ENCODE assay signal across 1 cellular context in the genomic region with DNA sequence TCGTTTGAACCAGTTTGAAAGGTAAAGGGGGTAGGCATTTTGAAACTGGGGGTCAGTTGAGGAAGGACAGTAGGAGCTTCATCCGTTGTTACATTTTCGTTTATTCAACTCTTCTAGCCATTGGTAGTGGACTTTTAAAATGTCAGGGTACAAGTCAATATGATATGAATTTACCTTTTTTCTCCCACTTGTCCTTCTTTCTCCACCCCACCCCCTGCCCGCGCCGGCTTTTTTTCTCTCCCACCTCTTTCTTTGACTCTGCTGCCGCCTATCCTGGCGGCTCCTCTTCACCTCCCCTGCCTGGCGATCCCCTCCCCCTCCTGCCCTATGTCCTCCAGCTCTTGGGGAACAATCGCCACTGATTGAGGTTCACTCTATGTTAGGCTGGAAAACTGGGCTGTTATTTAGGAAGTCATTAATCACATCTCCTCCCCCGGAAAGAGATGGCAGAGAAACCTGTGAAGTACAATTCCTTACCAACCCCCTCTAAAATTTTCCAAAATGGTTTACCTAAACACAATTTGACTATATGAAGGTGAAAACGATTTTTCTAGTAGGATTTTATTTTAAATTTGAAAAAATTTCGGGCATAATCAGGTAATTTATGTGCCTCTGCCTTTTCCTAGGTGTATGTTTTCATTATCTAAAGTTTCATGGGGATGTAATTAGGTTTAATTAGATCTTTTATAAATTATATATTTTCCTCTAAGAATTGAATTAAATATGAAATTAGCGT.
TF ChIP-seq lines count a peak whose summit lies in the region.

No MANE protein-coding gene starts in this region.

TF ChIP-seq in K562, 482 proteins besides CTCF, POLR2A, EP300 and RAD21 (continued from another document and continues in another):
- TF ChIP-seq POLR3A (IDR thresholded peaks at IDR 0.05; ENCODE audit: borderline replicate concordance, extremely low read depth, insufficient read depth, insufficient read length): no peak
- no peak for TF ChIP-seq HMGXB4 (CRISPR knock-in tag; IDR thresholded peaks at IDR 0.05)
- TF ChIP-seq HIVEP1 (CRISPR knock-in tag; IDR thresholded peaks at IDR 0.05): no peak
- 0 out of 2 replicates have a peak, but pooled peaks have one; percentile 35 for TF ChIP-seq SMARCC2 (IDR thresholded peaks at IDR 0.05; ENCODE audit: low read depth)
- no peak for TF ChIP-seq ZSCAN29 (IDR thresholded peaks at IDR 0.05)
- no peak for TF ChIP-seq SP1 (CRISPR knock-in tag; IDR thresholded peaks at IDR 0.05)
- no peak for TF ChIP-seq STAT5B (CRISPR knock-in tag; IDR thresholded peaks at IDR 0.05)
- TF ChIP-seq CBFA2T2 (conservative IDR thresholded peaks at IDR 0.05): no peak
- TF ChIP-seq USF2 (CRISPR knock-in tag; IDR thresholded peaks at IDR 0.05): no peak
- no peak for TF ChIP-seq WHSC1 (IDR thresholded peaks at IDR 0.05; ENCODE audit: low read length)
- no peak for TF ChIP-seq ATF4 (CRISPR knock-in tag; IDR thresholded peaks at IDR 0.05)
- TF ChIP-seq, protein P1, sequence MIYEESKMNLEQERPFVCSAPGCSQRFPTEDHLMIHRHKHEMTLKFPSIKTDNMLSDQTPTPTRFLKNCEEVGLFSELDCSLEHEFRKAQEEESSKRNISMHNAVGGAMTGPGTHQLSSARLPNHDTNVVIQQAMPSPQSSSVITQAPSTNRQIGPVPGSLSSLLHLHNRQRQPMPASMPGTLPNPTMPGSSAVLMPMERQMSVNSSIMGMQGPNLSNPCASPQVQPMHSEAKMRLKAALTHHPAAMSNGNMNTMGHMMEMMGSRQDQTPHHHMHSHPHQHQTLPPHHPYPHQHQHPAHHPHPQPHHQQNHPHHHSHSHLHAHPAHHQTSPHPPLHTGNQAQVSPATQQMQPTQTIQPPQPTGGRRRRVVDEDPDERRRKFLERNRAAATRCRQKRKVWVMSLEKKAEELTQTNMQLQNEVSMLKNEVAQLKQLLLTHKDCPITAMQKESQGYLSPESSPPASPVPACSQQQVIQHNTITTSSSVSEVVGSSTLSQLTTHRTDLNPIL (CRISPR knock-in tag; IDR thresholded peaks at IDR 0.05): no peak
- TF ChIP-seq, protein P2, sequence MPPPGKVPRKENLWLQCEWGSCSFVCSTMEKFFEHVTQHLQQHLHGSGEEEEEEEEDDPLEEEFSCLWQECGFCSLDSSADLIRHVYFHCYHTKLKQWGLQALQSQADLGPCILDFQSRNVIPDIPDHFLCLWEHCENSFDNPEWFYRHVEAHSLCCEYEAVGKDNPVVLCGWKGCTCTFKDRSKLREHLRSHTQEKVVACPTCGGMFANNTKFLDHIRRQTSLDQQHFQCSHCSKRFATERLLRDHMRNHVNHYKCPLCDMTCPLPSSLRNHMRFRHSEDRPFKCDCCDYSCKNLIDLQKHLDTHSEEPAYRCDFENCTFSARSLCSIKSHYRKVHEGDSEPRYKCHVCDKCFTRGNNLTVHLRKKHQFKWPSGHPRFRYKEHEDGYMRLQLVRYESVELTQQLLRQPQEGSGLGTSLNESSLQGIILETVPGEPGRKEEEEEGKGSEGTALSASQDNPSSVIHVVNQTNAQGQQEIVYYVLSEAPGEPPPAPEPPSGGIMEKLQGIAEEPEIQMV (tag; conservative IDR thresholded peaks at IDR 0.05; ENCODE audit: low read depth): no peak
- 0 out of 2 replicates have a peak, but pooled peaks have one; percentile 39 for TF ChIP-seq ZKSCAN1 (IDR thresholded peaks at IDR 0.05; ENCODE audit: low read depth, low read length)
- TF ChIP-seq KDM1A (IDR thresholded peaks at IDR 0.05): peak; percentile 78 to 91
- no peak for TF ChIP-seq FIP1L1 (IDR thresholded peaks at IDR 0.05; ENCODE audit: low read depth, low read length, poor library complexity, severe bottlenecking)
- 0 out of 2 replicates have a peak, but pooled peaks have one; percentile 15 for TF ChIP-seq CGGBP1 (CRISPR knock-in tag; IDR thresholded peaks at IDR 0.05)
- TF ChIP-seq NFATC3 (IDR thresholded peaks at IDR 0.05): no peak
- no peak for TF ChIP-seq CBFA2T3 (IDR thresholded peaks at IDR 0.05)
- no peak for TF ChIP-seq NR3C1 (CRISPR knock-in tag; IDR thresholded peaks at IDR 0.05)
- TF ChIP-seq, protein P3, sequence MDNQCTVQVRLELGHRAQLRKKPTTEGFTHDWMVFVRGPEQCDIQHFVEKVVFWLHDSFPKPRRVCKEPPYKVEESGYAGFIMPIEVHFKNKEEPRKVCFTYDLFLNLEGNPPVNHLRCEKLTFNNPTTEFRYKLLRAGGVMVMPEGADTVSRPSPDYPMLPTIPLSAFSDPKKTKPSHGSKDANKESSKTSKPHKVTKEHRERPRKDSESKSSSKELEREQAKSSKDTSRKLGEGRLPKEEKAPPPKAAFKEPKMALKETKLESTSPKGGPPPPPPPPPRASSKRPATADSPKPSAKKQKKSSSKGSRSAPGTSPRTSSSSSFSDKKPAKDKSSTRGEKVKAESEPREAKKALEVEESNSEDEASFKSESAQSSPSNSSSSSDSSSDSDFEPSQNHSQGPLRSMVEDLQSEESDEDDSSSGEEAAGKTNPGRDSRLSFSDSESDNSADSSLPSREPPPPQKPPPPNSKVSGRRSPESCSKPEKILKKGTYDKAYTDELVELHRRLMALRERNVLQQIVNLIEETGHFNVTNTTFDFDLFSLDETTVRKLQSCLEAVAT (IDR thresholded peaks at IDR 0.05): peak; percentile 72 to 89; a peak in 3 of 4 replicates
- no peak for TF ChIP-seq PTTG1 (tag; IDR thresholded peaks at IDR 0.05; ENCODE audit: low read depth)
- TF ChIP-seq PCBP1 (IDR thresholded peaks at IDR 0.05; ENCODE audit: low read depth, low read length, poor library complexity, severe bottlenecking): no peak
- no peak for TF ChIP-seq PML (IDR thresholded peaks at IDR 0.05; ENCODE audit: low read length)
- TF ChIP-seq ZNF23 (CRISPR knock-in tag; IDR thresholded peaks at IDR 0.05): no peak
- TF ChIP-seq CHCHD3 (CRISPR knock-in tag; IDR thresholded peaks at IDR 0.05): no peak
- no peak for TF ChIP-seq E2F3 (CRISPR knock-in tag; IDR thresholded peaks at IDR 0.05)
- TF ChIP-seq MTA1 (IDR thresholded peaks at IDR 0.05; ENCODE audit: borderline replicate concordance): peak; percentile 72; the same call in 1 of the 2 replicates
- TF ChIP-seq, protein P4, sequence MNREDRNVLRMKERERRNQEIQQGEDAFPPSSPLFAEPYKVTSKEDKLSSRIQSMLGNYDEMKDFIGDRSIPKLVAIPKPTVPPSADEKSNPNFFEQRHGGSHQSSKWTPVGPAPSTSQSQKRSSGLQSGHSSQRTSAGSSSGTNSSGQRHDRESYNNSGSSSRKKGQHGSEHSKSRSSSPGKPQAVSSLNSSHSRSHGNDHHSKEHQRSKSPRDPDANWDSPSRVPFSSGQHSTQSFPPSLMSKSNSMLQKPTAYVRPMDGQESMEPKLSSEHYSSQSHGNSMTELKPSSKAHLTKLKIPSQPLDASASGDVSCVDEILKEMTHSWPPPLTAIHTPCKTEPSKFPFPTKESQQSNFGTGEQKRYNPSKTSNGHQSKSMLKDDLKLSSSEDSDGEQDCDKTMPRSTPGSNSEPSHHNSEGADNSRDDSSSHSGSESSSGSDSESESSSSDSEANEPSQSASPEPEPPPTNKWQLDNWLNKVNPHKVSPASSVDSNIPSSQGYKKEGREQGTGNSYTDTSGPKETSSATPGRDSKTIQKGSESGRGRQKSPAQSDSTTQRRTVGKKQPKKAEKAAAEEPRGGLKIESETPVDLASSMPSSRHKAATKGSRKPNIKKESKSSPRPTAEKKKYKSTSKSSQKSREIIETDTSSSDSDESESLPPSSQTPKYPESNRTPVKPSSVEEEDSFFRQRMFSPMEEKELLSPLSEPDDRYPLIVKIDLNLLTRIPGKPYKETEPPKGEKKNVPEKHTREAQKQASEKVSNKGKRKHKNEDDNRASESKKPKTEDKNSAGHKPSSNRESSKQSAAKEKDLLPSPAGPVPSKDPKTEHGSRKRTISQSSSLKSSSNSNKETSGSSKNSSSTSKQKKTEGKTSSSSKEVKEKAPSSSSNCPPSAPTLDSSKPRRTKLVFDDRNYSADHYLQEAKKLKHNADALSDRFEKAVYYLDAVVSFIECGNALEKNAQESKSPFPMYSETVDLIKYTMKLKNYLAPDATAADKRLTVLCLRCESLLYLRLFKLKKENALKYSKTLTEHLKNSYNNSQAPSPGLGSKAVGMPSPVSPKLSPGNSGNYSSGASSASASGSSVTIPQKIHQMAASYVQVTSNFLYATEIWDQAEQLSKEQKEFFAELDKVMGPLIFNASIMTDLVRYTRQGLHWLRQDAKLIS (CRISPR knock-in tag; IDR thresholded peaks at IDR 0.05): no peak
- peak; percentile 68 for TF ChIP-seq DACH1 (IDR thresholded peaks at IDR 0.05; ENCODE audit: partially characterized antibody)
- no peak for TF ChIP-seq ZNF253 (CRISPR knock-in tag; conservative IDR thresholded peaks at IDR 0.05)
- TF ChIP-seq ZNF232 (CRISPR knock-in tag; IDR thresholded peaks at IDR 0.05): no peak
- TF ChIP-seq SMARCA4 (IDR thresholded peaks at IDR 0.05): peak; percentile 54
- TF ChIP-seq RB1 (IDR thresholded peaks at IDR 0.05; ENCODE audit: low read depth): no peak; the same call in 1 of the 2 replicates
- peak in 1 of 2 experiments; percentile 56; a peak in 1 of 4 replicates for TF ChIP-seq MAZ (CRISPR knock-in tag; conservative IDR thresholded peaks at IDR 0.05 in 1 of 2, IDR thresholded peaks at IDR 0.05 in 1 of 2)
- no peak for TF ChIP-seq HOXB6 (CRISPR knock-in tag; IDR thresholded peaks at IDR 0.05; ENCODE audit: borderline replicate concordance)
- TF ChIP-seq SMAD4 (CRISPR knock-in tag; conservative IDR thresholded peaks at IDR 0.05): peak; percentile 59
- peak; percentile 52 for TF ChIP-seq JUND (IDR thresholded peaks at IDR 0.05; ENCODE audit: borderline replicate concordance, low read depth, low read length)
- TF ChIP-seq JUND (tag; IDR thresholded peaks at IDR 0.05; ENCODE audit: borderline replicate concordance, low read depth, low read length): no peak; the same call in 2 of the 3 replicates
- no peak for TF ChIP-seq FOS (IDR thresholded peaks at IDR 0.05; ENCODE audit: extremely low read depth, insufficient read length)
- TF ChIP-seq MTA2 (IDR thresholded peaks at IDR 0.05; ENCODE audit: low read depth): peak; percentile 10; the same call in 1 of the 2 replicates
- no peak for TF ChIP-seq HMG20A (CRISPR knock-in tag; conservative IDR thresholded peaks at IDR 0.05)
- 0 out of 2 replicates have a peak, but pooled peaks have one; percentile 28 for TF ChIP-seq MEF2D (tag; conservative IDR thresholded peaks at IDR 0.05; ENCODE audit: low read depth)
- no peak for TF ChIP-seq SP2 (IDR thresholded peaks at IDR 0.05; ENCODE audit: extremely low read depth, low read depth, low read length, poor library complexity, severe bottlenecking)
- peak; percentile 77 for TF ChIP-seq LEF1 (IDR thresholded peaks at IDR 0.05)
- no peak for TF ChIP-seq ZNF133 (CRISPR knock-in tag; IDR thresholded peaks at IDR 0.05)
- TF ChIP-seq RBFOX2 (IDR thresholded peaks at IDR 0.05; ENCODE audit: low read depth, low read length): peak; percentile 61
- TF ChIP-seq RBM25 (IDR thresholded peaks at IDR 0.05; ENCODE audit: low read depth, low read length, severe bottlenecking): no peak
- 0 out of 2 replicates have a peak, but pooled peaks have one; percentile 33 for TF ChIP-seq ZBTB17 (CRISPR knock-in tag; IDR thresholded peaks at IDR 0.05)
- TF ChIP-seq NR2F6 (CRISPR knock-in tag; IDR thresholded peaks at IDR 0.05): no peak
- TF ChIP-seq ADNP (tag; IDR thresholded peaks at IDR 0.05): no peak
- TF ChIP-seq ZNF239 (CRISPR knock-in tag; IDR thresholded peaks at IDR 0.05): no peak
- no peak for TF ChIP-seq CTBP1 (IDR thresholded peaks at IDR 0.05; ENCODE audit: borderline replicate concordance)
- TF ChIP-seq THRAP3 (IDR thresholded peaks at IDR 0.05; ENCODE audit: borderline replicate concordance): no peak; the same call in 1 of the 2 replicates
- peak; percentile 61; the same call in 1 of the 2 replicates for TF ChIP-seq SMARCE1 (IDR thresholded peaks at IDR 0.05)
- TF ChIP-seq, protein P5, sequence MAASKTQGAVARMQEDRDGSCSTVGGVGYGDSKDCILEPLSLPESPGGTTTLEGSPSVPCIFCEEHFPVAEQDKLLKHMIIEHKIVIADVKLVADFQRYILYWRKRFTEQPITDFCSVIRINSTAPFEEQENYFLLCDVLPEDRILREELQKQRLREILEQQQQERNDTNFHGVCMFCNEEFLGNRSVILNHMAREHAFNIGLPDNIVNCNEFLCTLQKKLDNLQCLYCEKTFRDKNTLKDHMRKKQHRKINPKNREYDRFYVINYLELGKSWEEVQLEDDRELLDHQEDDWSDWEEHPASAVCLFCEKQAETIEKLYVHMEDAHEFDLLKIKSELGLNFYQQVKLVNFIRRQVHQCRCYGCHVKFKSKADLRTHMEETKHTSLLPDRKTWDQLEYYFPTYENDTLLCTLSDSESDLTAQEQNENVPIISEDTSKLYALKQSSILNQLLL (CRISPR knock-in tag; IDR thresholded peaks at IDR 0.05; ENCODE audit: borderline replicate concordance): no peak
- no peak for TF ChIP-seq XRCC3 (IDR thresholded peaks at IDR 0.05)
- no peak for TF ChIP-seq IRF2 (CRISPR knock-in tag; IDR thresholded peaks at IDR 0.05)
- TF ChIP-seq NCOR1 (IDR thresholded peaks at IDR 0.05): peak; percentile 69
- TF ChIP-seq ZNF668 (CRISPR knock-in tag; IDR thresholded peaks at IDR 0.05): no peak
- TF ChIP-seq ARID1B (IDR thresholded peaks at IDR 0.05): peak; percentile 68
- no peak for TF ChIP-seq HNRNPUL1 (IDR thresholded peaks at IDR 0.05; ENCODE audit: low read length)
- TF ChIP-seq PCBP2 (IDR thresholded peaks at IDR 0.05; ENCODE audit: low read depth, low read length, poor library complexity, severe bottlenecking): no peak
